Comparison of ENCODE assay signal across 32 cellular contexts in genomic region chr15:101406796-101407195, GRCh38.
DNase-seq lines count a peak whose midpoint lies in the region; ATAC-seq and TF ChIP-seq lines count a peak whose summit lies in the region.
"Had no signal": no experiment of that assay in that cellular context is flagged by ENCODE, and none has a peak within 500 bp of the region (broad histone marks: within the 10 kb centered on the region; RNA-seq: fewer than 3 reads in every experiment).

No MANE protein-coding gene starts in this region.

- H3K36me3 ChIP-seq in BLaER1 (no peaks in the 10 kb centered on the region; the same call in 1 of the 2 replicates), neuronal stem cell (replicated peaks in 1 of 2; ENCODE audit: control insufficient read depth in 2 of 2, insufficient read depth in 2 of 2, low read length in 2 of 2) (peaks cover 0 to 2% of the 10 kb centered on the region in 2 donors)
- H3K36me3 ChIP-seq: cardiac muscle cell, sigmoid colon, thoracic aorta had no signal

- H3K27me3 ChIP-seq in BLaER1 (no peaks in the 10 kb centered on the region), neuronal stem cell (ENCODE audit: control insufficient read depth in 3 of 3, insufficient read depth in 3 of 3, low read depth in 1 of 3, low read length in 3 of 3) (no peaks in the 10 kb centered on the region)
- H3K27me3 ChIP-seq: cardiac muscle cell, sigmoid colon had no signal

- no peak overlapping the region for H4K8ac ChIP-seq in neuronal stem cell (ENCODE audit: low read depth, low read length)

- H3K27ac ChIP-seq in BLaER1 (no peak overlapping the region), neuronal stem cell (replicated peaks; ENCODE audit: low read length) (no peak overlapping the region)
- H3K27ac ChIP-seq: cardiac muscle cell, coronary artery, KMS-11, sigmoid colon, thoracic aorta had no signal

- H2BK120ac ChIP-seq in neuronal stem cell (ENCODE audit: low read depth, low read length), result no peak overlapping the region

- H3K23ac ChIP-seq in neuronal stem cell (ENCODE audit: low read depth, low read length, poor library complexity), result peak overlapping the region; percentile 1

- H3K4me3 Mint-ChIP-seq in T-helper 17 cell, result no peak overlapping the region
- H3K4me3 Mint-ChIP-seq in natural killer cell, result no peak overlapping the region
- H3K4me3 Mint-ChIP-seq: activated CD8-positive, alpha-beta T cell treated with anti-CD3 and anti-CD28 coated beads, Interleukin-2, amount 10 ng/mL, durations not matched to agents 7 days and 5 days; activated naive CD8-positive, alpha-beta T cell; effector memory CD8-positive, alpha-beta T cell; stimulated activated effector memory CD8-positive, alpha-beta T cell treated with anti-CD3 and anti-CD28 coated beads, Interleukin-12 subunit alpha, Interleukin-12 subunit beta, amount 100 ng/mL, for 72 hours; T-helper 1 cell treated with Interleukin-12 subunit alpha and Interleukin-12 subunit beta and Interleukin-4 antibody, amounts not matched to agents 30 μg/mL and 1 μg/mL, for 36 hours had no signal

- DNase-seq in neuronal stem cell (ENCODE audit: low spot score), result no peak
- no peak for DNase-seq in T-helper 17 cell
- no peak for DNase-seq in foreskin melanocyte
- DNase-seq in A172 (ENCODE audit: low spot score), result no peak
- no peak for DNase-seq in natural killer cell
- DNase-seq: ACHN; activated CD4-positive, alpha-beta T cell treated with anti-CD3 and anti-CD28 coated beads for 1 hour; activated CD8-positive, alpha-beta T cell treated with anti-CD3 and anti-CD28 coated beads, Interleukin-2, amount 10 ng/mL, durations not matched to agents 7 days and 5 days; activated effector memory CD4-positive, alpha-beta T cell treated with Interleukin-2 at 50 U/mL for 16 hours; aorta; DMS53; effector memory CD8-positive, alpha-beta T cell; erythroblast; GDM1; kidney glomerular epithelial cell; NCI-H1436; NCI-H345; NCI-H82; sigmoid colon; SK-N-SH; stimulated activated CD4-positive, alpha-beta T cell treated with anti-CD3 and anti-CD28 coated beads, Interleukin-4, amount 100 ng/mL, for 24 hours had no signal

- H3K4me1 ChIP-seq in BLaER1 (peaks cover 38% of the 10 kb centered on the region), neuronal stem cell (ENCODE audit: control insufficient read depth in 2 of 2, insufficient read depth in 1 of 2, low read depth in 1 of 2, low read length in 2 of 2) (peaks cover 0 to 12% of the 10 kb centered on the region in 2 donors)
- H3K4me1 ChIP-seq: sigmoid colon had no signal

- H4K91ac ChIP-seq in neuronal stem cell (ENCODE audit: low read depth, low read length, poor library complexity), result no peak overlapping the region

- H2BK15ac ChIP-seq in neuronal stem cell (ENCODE audit: low read length), result no peak overlapping the region

- peak overlapping the region; percentile 1 for H2AK5ac ChIP-seq in neuronal stem cell (ENCODE audit: low read depth, low read length)

- peaks cover 3% of the 10 kb centered on the region for H3K4me1 Mint-ChIP-seq in T-helper 17 cell
- H3K4me1 Mint-ChIP-seq in natural killer cell, result no peaks in the 10 kb centered on the region

- peak overlapping the region; percentile 29 for H3K18ac ChIP-seq in neuronal stem cell (ENCODE audit: low read length)

- no peak overlapping the region for H3K27ac Mint-ChIP-seq in T-helper 17 cell
- H3K27ac Mint-ChIP-seq in natural killer cell, result no peak overlapping the region
- H3K27ac Mint-ChIP-seq: activated CD8-positive, alpha-beta T cell treated with anti-CD3 and anti-CD28 coated beads, Interleukin-2, amount 10 ng/mL, durations not matched to agents 7 days and 5 days; activated naive CD8-positive, alpha-beta T cell; effector memory CD8-positive, alpha-beta T cell; progenitor cell of endocrine pancreas; stimulated activated effector memory CD8-positive, alpha-beta T cell treated with anti-CD3 and anti-CD28 coated beads, Interleukin-12 subunit alpha, Interleukin-12 subunit beta, amount 100 ng/mL, for 72 hours; T-helper 1 cell treated with Interleukin-12 subunit alpha and Interleukin-12 subunit beta and Interleukin-4 antibody, amounts not matched to agents 30 μg/mL and 1 μg/mL, for 36 hours had no signal

- no CpG with 5 or more reads among the region's 11 CpGs for WGBS in neuronal stem cell (ENCODE audit: extremely low coverage in 2 of 2, insufficient read length in 2 of 2, insufficient replicate concordance in 1 of 2), 2 donors

- H4K20me1 ChIP-seq in BLaER1, result no peaks in the 10 kb centered on the region

- H3K9me3 Mint-ChIP-seq in natural killer cell, result no peaks in the 10 kb centered on the region
- H3K9me3 Mint-ChIP-seq: effector memory CD8-positive, alpha-beta T cell; stimulated activated effector memory CD8-positive, alpha-beta T cell treated with anti-CD3 and anti-CD28 coated beads, Interleukin-12 subunit alpha, Interleukin-12 subunit beta, amount 100 ng/mL, for 72 hours; T-helper 1 cell treated with Interleukin-12 subunit alpha and Interleukin-12 subunit beta and Interleukin-4 antibody, amounts not matched to agents 30 μg/mL and 1 μg/mL, for 36 hours had no signal

- peak overlapping the region; percentile 33 for H2BK12ac ChIP-seq in neuronal stem cell (ENCODE audit: low read length)

- H3K36me3 Mint-ChIP-seq in T-helper 17 cell (ENCODE audit: low read depth) (peaks cover 2% of the 10 kb centered on the region), natural killer cell (no peaks in the 10 kb centered on the region)
- H3K36me3 Mint-ChIP-seq: activated naive CD8-positive, alpha-beta T cell; stimulated activated effector memory CD8-positive, alpha-beta T cell treated with anti-CD3 and anti-CD28 coated beads, Interleukin-12 subunit alpha, Interleukin-12 subunit beta, amount 100 ng/mL, for 72 hours had no signal

- H3K4me3 ChIP-seq in BLaER1, result no peak overlapping the region
- peak overlapping the region in 1 of 2 donors; percentile 39 for H3K4me3 ChIP-seq in neuronal stem cell (ENCODE audit: low read length in 2 of 2)
- H3K4me3 ChIP-seq: cardiac muscle cell, coronary artery, sigmoid colon, thoracic aorta had no signal

- H3K27me3 Mint-ChIP-seq in T-helper 17 cell (peaks cover 59% of the 10 kb centered on the region), natural killer cell (ENCODE audit: low read depth in 2 of 2) (peaks cover 0 to 6% of the 10 kb centered on the region in 2 donors)

- H3K9ac ChIP-seq in BLaER1 (no peak overlapping the region), neuronal stem cell (ENCODE audit: low read depth, low read length, poor library complexity) (no peak overlapping the region)
- H3K9ac ChIP-seq: KMS-11, SK-N-SH had no signal

- ATAC-seq in GM19452 (IDR thresholded peaks at IDR 0.05; ENCODE audit: unreplicated experiment) (peak; percentile 7), HG03095 (IDR thresholded peaks at IDR 0.05; ENCODE audit: unreplicated experiment) (peak; percentile 3), T-helper 17 cell (no peak), natural killer cell (no peak)
- ATAC-seq: activated CD8-positive, alpha-beta T cell treated with anti-CD3 and anti-CD28 coated beads, Interleukin-2, amount 10 ng/mL, durations not matched to agents 7 days and 5 days; effector memory CD8-positive, alpha-beta T cell had no signal

- H3K4me2 ChIP-seq in BLaER1, result peak overlapping the region; percentile 83
- no peak overlapping the region for H3K4me2 ChIP-seq in neuronal stem cell (ENCODE audit: insufficient read depth, low read length, poor library complexity, severe bottlenecking)
- H3K4me2 ChIP-seq: KMS-11, SK-N-SH had no signal

- no peak overlapping the region for H2AFZ ChIP-seq in neuronal stem cell (ENCODE audit: low read length)

- H3K9me3 ChIP-seq in BLaER1 (peaks cover 3% of the 10 kb centered on the region; the same call in 1 of the 2 replicates), neuronal stem cell (replicated peaks in 1 of 2; ENCODE audit: control insufficient read depth in 2 of 2, insufficient read depth in 1 of 2, low read depth in 1 of 2, low read length in 2 of 2) (peaks cover 0 to 2% of the 10 kb centered on the region in 2 donors), T-helper 17 cell (ENCODE audit: control insufficient read depth, low read length, poor library complexity, severe bottlenecking) (no peaks in the 10 kb centered on the region)
- H3K9me3 ChIP-seq: sigmoid colon, SK-N-SH, thoracic aorta had no signal

- no peak overlapping the region for H2BK5ac ChIP-seq in neuronal stem cell (ENCODE audit: low read length)

- no peak for TF ChIP-seq CTCF in natural killer cell (IDR thresholded peaks at IDR 0.05)

- no peak overlapping the region for H3K4ac ChIP-seq in neuronal stem cell (ENCODE audit: low read length)

- H3K79me1 ChIP-seq in neuronal stem cell (ENCODE audit: low read depth, low read length), result no peaks in the 10 kb centered on the region

- intact Hi-C loops in natural killer cell (cut with micrococcal nuclease), result no loop called here

- no peak overlapping the region for H3K14ac ChIP-seq in neuronal stem cell (ENCODE audit: low read length)

Comparison
In these comparisons a context has a peak if more than half of its experiments do, and no peak if none do; other contexts are left out.
1. ATAC-seq: peak in GM19452 (single experiment) and HG03095 (single experiment); none in T-helper 17 cell (single experiment) and natural killer cell (0 of 3).